In the genomic region with DNA sequence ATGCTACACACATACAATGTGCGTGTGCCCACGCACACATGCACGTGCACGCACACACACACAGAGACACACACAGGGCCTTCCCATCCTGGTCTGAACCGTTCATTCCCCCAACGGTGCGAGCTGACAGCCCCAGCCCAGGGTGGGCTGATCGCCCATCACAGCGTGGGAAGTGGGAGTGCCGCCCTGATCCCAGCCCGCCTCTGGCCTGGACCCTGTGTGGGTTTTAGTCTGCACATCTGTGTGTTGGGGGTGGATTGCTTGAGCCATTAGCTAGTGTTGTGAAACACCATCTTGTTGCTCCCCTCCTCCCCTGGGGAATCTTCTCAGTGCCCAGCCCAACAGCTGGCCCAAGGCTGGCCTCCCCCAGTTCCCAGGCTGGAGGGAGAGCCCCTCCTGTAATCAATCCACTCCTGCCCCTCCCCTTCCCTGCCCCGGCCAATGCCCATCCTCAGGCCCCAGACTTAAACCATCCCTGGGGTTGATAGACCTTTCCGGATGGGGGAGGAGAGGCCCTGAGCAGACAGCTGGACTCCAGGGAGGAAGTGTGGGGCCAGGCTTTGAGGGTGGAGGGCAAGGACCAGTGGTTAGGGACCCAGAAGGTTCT, we compare ENCODE assay signal across 10 cellular contexts. TPM values are rescaled to one million over a fixed set of nuclear protein-coding genes. Genes with fewer than 3 reads are reported as not detected.
DNase-seq lines count a peak whose midpoint lies in the region; ATAC-seq and TF ChIP-seq lines count a peak whose summit lies in the region.
"Had no signal": no experiment of that assay in that cellular context is flagged by ENCODE, and none has a peak within 500 bp of the region (broad histone marks: within the 10 kb centered on the region; RNA-seq: fewer than 3 reads in every experiment).

No MANE protein-coding gene starts in this region.

- intact Hi-C loops in Right ventricle myocardium inferior (cut with DNase I) (no loop called here), cardiac septum (cut with DNase I) (no loop called here), vagina (cut with DNase I) (no loop called here)

- DNase-seq in Right ventricle myocardium inferior (ENCODE audit: missing footprints) (no peak), cardiac septum (ENCODE audit: low spot score) (no peak), cardiac fibroblast (ENCODE audit: low read depth in 2 of 2) (peak; percentile 68 to 88), left kidney (ENCODE audit: low read depth, low spot score) (peak; percentile 96), vagina (ENCODE audit: extremely low spot score in 2 of 2) (no peak), T-helper 9 cell (no peak)
- DNase-seq in stimulated activated naive CD4-positive, alpha-beta T cell treated with Interleukin-2 at 50 U/mL for 16 hours (lab: John Stamatoyannopoulos, UW), result no peak
- DNase-seq in stimulated activated CD4-positive, alpha-beta T cell treated with anti-CD3 and anti-CD28 coated beads, Interleukin-4, amount 100 ng/mL, for 24 hours, result no peak
- DNase-seq: NCI-H1930, T1000 had no signal

- H3K36me3 ChIP-seq in vagina, result no peaks in the 10 kb centered on the region

- H3K4me1 ChIP-seq in vagina, result peaks cover 48% of the 10 kb centered on the region

- no peak for TF ChIP-seq CTCF in cardiac fibroblast (IDR thresholded peaks at IDR 0.05; ENCODE audit: low read depth, low read length)
- no peak for TF ChIP-seq CTCF in vagina (IDR thresholded peaks at IDR 0.05)

- ATAC-seq in Right ventricle myocardium inferior, result peak; percentile 68

- TF ChIP-seq POLR2A in vagina (IDR thresholded peaks at IDR 0.05), result no peak

- no peak overlapping the region for H3K4me3 ChIP-seq in cardiac fibroblast (replicated peaks in 1 of 2; ENCODE audit: low read depth in 2 of 2, low read length in 2 of 2)
- no peak overlapping the region for H3K4me3 ChIP-seq in vagina

- H3K9me3 ChIP-seq in vagina, result no peaks in the 10 kb centered on the region

- peak overlapping the region; percentile 52 for H3K27ac ChIP-seq in vagina

- H3K27me3 ChIP-seq in vagina, result no peaks in the 10 kb centered on the region

RNA-seq across cellular contexts. Expression of a gene that starts 8.3 kb away (rescaled TPM):
- total RNA-seq in Right ventricle myocardium inferior (12.3 TPM), cardiac septum (15.3 TPM), vagina (8.3 TPM)

RNA-seq across cellular contexts. Expression of a gene that starts 17.2 kb away (rescaled TPM):
- 9,051 TPM for total RNA-seq in Right ventricle myocardium inferior
- total RNA-seq in cardiac septum, result 8,054 TPM
- 1.7 TPM for total RNA-seq in vagina

RNA-seq across cellular contexts. Expression of a gene that starts 18.8 kb away (rescaled TPM):
- total RNA-seq in Right ventricle myocardium inferior (45.6 TPM), cardiac septum (59.1 TPM), vagina (103 TPM)

RNA-seq across cellular contexts. Expression of a gene that starts 26.1 kb away (rescaled TPM):
- total RNA-seq in Right ventricle myocardium inferior, result 13.7 TPM
- total RNA-seq in cardiac septum, result 17.5 TPM
- total RNA-seq in vagina, result 13.5 TPM

RNA-seq across cellular contexts. Expression of a gene that starts 26.8 kb away (rescaled TPM):
- 53.3 TPM for total RNA-seq in Right ventricle myocardium inferior
- 53.0 TPM for total RNA-seq in cardiac septum
- total RNA-seq in vagina, result 68.0 TPM

Comparison
In these comparisons a context has a peak if more than half of its experiments do, and no peak if none do; other contexts are left out.
1. DNase-seq: peak in cardiac fibroblast (2 of 2) and left kidney (single experiment); none in Right ventricle myocardium inferior (single experiment), cardiac septum (single experiment), vagina (0 of 2), stimulated activated naive CD4-positive, alpha-beta T cell treated with Interleukin-2 at 50 U/mL for 16 hours (single experiment), T-helper 9 cell (single experiment) and stimulated activated CD4-positive, alpha-beta T cell treated with anti-CD3 and anti-CD28 coated beads, Interleukin-4, amount 100 ng/mL, for 24 hours (single experiment).
2. RNA of a gene that starts 17.2 kb away (total RNA-seq): 9,051 TPM in Right ventricle myocardium inferior (single experiment) and 8,054 TPM in cardiac septum (single experiment); 1.7 TPM in vagina (single experiment); every median in the first group is over 1,000 times any median in the second.